In genomic region chr4:74157743-74158560, GRCh38 we compare ENCODE assay signal across 8 cellular contexts. TPM values are rescaled to one million over a fixed set of nuclear protein-coding genes. Genes with fewer than 3 reads are reported as not detected.
DNase-seq lines count a peak whose midpoint lies in the region; TF ChIP-seq lines count a peak whose summit lies in the region.

TSS of gene MTHFD2L (plus strand) at chr4:74158118. CDS start at chr4:74158139, 21 bp downstream.

- H3K4me3 ChIP-seq in GM06990 (replicated peaks; ENCODE audit: low read depth, low read length) (peak within 1 kb of the TSS; percentile 85), HFF-Myc (replicated peaks; ENCODE audit: low read depth, low read length) (peak within 1 kb of the TSS; percentile 71)

- no peaks in the 10 kb centered on the region for H3K27me3 ChIP-seq in GM06990 (replicated peaks; ENCODE audit: control insufficient read depth, insufficient read depth, low read length)

- DNase-seq in GM06990 (ENCODE audit: extremely low read depth, insufficient read length): peak; percentile 91
- DNase-seq in HFF-Myc (ENCODE audit: extremely low read depth, low read depth): peak; percentile 88
- peak; percentile 89 for DNase-seq in MV-4-11 (lab: John Stamatoyannopoulos, UW)
- peak; percentile 95 for DNase-seq in SK-N-DZ (ENCODE audit: low spot score)
- peak; percentile 84 for DNase-seq in activated naive CD4-positive, alpha-beta T cell treated with anti-CD3 and anti-CD28 coated beads, Interleukin-2, amount 50 U/mL, for 16 hours
- DNase-seq in globus pallidus (ENCODE audit: low spot score): peak; percentile 93
- peak; percentile 25 to 96 (median 89) for DNase-seq in nucleus accumbens (lab: John Stamatoyannopoulos, UW)
- DNase-seq in superior temporal gyrus (ENCODE audit: extremely low spot score): peak; percentile 91

- TF ChIP-seq CTCF in GM06990 (IDR thresholded peaks at IDR 0.05; ENCODE audit: insufficient read depth, low read length, poor library complexity, severe bottlenecking): no peak
- TF ChIP-seq CTCF in HFF-Myc (IDR thresholded peaks at IDR 0.05; ENCODE audit: low read depth, low read length, missing control alignments): no peak

- H3K36me3 ChIP-seq in GM06990 (ENCODE audit: control insufficient read depth, insufficient read depth, low read length): no peaks in the 10 kb centered on the region

RNA-seq across cellular contexts. Expression of gene MTHFD2L, which starts in this region (rescaled TPM):
- polyA plus RNA-seq in SK-N-DZ (2014; cell fraction: cytosol; rRNA removed): 25.6 and 26.3 TPM in 2 replicates
- polyA plus RNA-seq in SK-N-DZ (2014; cell fraction: nucleus; rRNA removed): 26.5 and 33.4 TPM in 2 replicates

Comparison
In these comparisons a context has a peak if more than half of its experiments do, and no peak if none do; other contexts are left out.
1. Peak in every context shown above with its lines: DNase-seq and H3K4me3 ChIP-seq.